8 cellular contexts compared by ENCODE assay signal in the genomic region with DNA sequence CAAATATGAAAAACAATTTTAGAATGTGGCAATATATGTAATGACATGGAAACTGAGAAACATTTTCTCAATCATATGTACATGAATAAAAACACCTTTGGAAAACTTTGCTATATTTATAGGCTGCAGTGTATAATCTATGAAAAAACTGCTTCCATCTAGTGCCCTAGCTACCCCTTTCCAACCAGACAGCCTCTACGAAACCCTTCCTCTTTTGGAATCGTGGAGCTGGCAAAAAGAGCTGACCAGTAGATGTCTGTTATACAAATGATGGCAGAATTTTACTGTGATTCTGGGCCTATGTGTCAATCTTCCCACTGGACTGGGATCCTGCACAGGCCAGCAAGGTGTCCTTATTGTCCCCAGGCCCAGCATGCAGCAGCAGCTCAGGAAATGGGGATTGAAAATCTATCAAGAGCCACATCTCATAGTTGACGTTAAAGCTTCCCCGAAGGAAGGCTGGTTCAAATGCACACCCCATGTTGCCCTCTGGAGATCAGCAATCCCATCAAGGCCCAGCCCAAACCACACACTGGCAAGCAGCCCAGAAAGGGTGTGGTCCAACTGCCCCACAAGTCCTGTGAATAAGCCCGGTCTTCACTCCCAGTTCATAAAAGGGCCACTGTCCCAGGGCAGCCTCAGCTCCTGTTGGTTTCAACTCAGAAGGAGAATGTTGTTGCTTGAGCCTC. TPM values are rescaled to one million over a fixed set of nuclear protein-coding genes. Genes with fewer than 3 reads are reported as not detected.
A peak's percentile ranks its signal among the peaks of the same experiment; 100 is the strongest.
DNase-seq lines count a peak whose midpoint lies in the region; ATAC-seq, FAIRE-seq and TF ChIP-seq lines count a peak whose summit lies in the region.

No MANE protein-coding gene starts in this region.

- TF ChIP-seq CTCF in SK-N-SH (IDR thresholded peaks at IDR 0.05) (no peak), gastroesophageal sphincter (IDR thresholded peaks at IDR 0.05) (no peak)

- DNase-seq in SKM-1 treated with dmso at 0.1 percent for 144 hours (lab: John Stamatoyannopoulos, UW; ENCODE audit: unreplicated experiment): peak; percentile 72
- DNase-seq in SKM-1 (lab: John Stamatoyannopoulos, UW; ENCODE audit: unreplicated experiment): no peak
- peak; percentile 55 for DNase-seq in SK-N-SH
- peak; percentile 57 to 96 (median 81) for DNase-seq in posterior cingulate gyrus
- DNase-seq in islet precursor cell: no peak
- DNase-seq in activated gamma-delta T cell (lab: John Stamatoyannopoulos, UW): no peak
- no peak for DNase-seq in GM19239 (ENCODE audit: insufficient read length, low spot score)

- CTCF ChIA-PET in SK-N-SH (lab: Yijun Ruan, JAX): interaction anchor here (0.9 to 2.3 kb wide), 5 partner anchors 14 to 718 kb away, joined by 3 to 21 read pairs (median 3); no protein-coding TSS in a partner anchor

- POLR2A ChIA-PET in SK-N-SH (lab: Yijun Ruan, JAX): no interaction called here

- no peaks in the 10 kb centered on the region for H3K9me2 ChIP-seq in SK-N-SH

- TF ChIP-seq EP300 in SK-N-SH (IDR thresholded peaks at IDR 0.05; ENCODE audit: borderline replicate concordance in 1 of 2, low read depth in 1 of 2, low read length in 1 of 2) (no peak), gastroesophageal sphincter (IDR thresholded peaks at IDR 0.05) (no peak)

- WGBS in SK-N-SH (ENCODE audit: low lambda C conversion rate): 41% methylated on average over 5 of the region's 5 CpGs
- WGBS in gastroesophageal sphincter (ENCODE audit: low coverage in 1 of 2), 2 donors: 23 to 25% methylated on average over 3 to 5 of the region's 5 CpGs

- H3K4me2 ChIP-seq in SK-N-SH: peak overlapping the region; percentile 31; the same call in 1 of the 2 replicates

- ATAC-seq in gastroesophageal sphincter: peak; percentile 81

- no peak for FAIRE-seq in GM19239 (lab: Jason Lieb, UNC)

- H3K9ac ChIP-seq in SK-N-SH: no peak overlapping the region

- H3K27ac ChIP-seq in SK-N-SH (ENCODE audit: low read depth in 2 of 2, low read length in 1 of 2): peak overlapping the region; percentile 15 to 48; a peak in 3 of 4 replicates
- peak overlapping the region in 3 of 4 donors; percentile 59 to 65 (median 60) for H3K27ac ChIP-seq in gastroesophageal sphincter

- no peaks in the 10 kb centered on the region for H3K27me3 ChIP-seq in SK-N-SH (ENCODE audit: insufficient read depth)
- H3K27me3 ChIP-seq in gastroesophageal sphincter: no peaks in the 10 kb centered on the region

- H3K4me3 ChIP-seq in SK-N-SH (ENCODE audit: low read depth in 2 of 2, low read length in 1 of 2): no peak overlapping the region; a peak in 1 of 4 replicates
- no peak overlapping the region for H3K4me3 ChIP-seq in gastroesophageal sphincter

- H3K79me2 ChIP-seq in SK-N-SH (ENCODE audit: insufficient read depth): no peaks in the 10 kb centered on the region

- H4K20me1 ChIP-seq in SK-N-SH (ENCODE audit: insufficient read depth): no peaks in the 10 kb centered on the region

- H3K4me1 ChIP-seq in SK-N-SH (ENCODE audit: control insufficient read depth in 1 of 2, insufficient read depth in 2 of 2, low read depth in 1 of 2, low read length in 1 of 2) (peaks cover 8 to 15% of the 10 kb centered on the region in 2 experiments; a peak in 3 of 4 replicates), gastroesophageal sphincter (peaks cover 0 to 34% (median 16%) of the 10 kb centered on the region in 3 donors)

- no peak for TF ChIP-seq RAD21 in SK-N-SH (IDR thresholded peaks at IDR 0.05; ENCODE audit: low read length)

- H2AFZ ChIP-seq in SK-N-SH (ENCODE audit: low read depth): peak overlapping the region; percentile 78

- H3F3A ChIP-seq in SK-N-SH (replicated peaks; ENCODE audit: insufficient read depth): peaks cover 4% of the 10 kb centered on the region

- intact Hi-C loops in posterior cingulate gyrus (cut with DNase I): no loop called here

- no peak for TF ChIP-seq POLR2A in gastroesophageal sphincter (IDR thresholded peaks at IDR 0.05)

- no peaks in the 10 kb centered on the region for H3K36me3 ChIP-seq in SK-N-SH (replicated peaks in 1 of 2; ENCODE audit: control insufficient read depth in 1 of 2, insufficient read depth in 2 of 2, low read length in 1 of 2)
- H3K36me3 ChIP-seq in gastroesophageal sphincter: no peaks in the 10 kb centered on the region

- H3K9me3 ChIP-seq in SK-N-SH: no peaks in the 10 kb centered on the region
- no peaks in the 10 kb centered on the region for H3K9me3 ChIP-seq in gastroesophageal sphincter

TF ChIP-seq in SK-N-SH, 30 proteins besides CTCF, POLR2A, EP300 and RAD21:
- TF ChIP-seq GATA2 (CRISPR knock-in tag; IDR thresholded peaks at IDR 0.05) (peak; percentile 43), MXI1 (IDR thresholded peaks at IDR 0.05; ENCODE audit: low read depth, low read length) (peak; percentile 44; the same call in 1 of the 2 replicates), FOXJ3 (CRISPR knock-in tag; IDR thresholded peaks at IDR 0.05) (0 out of 2 replicates have a peak, but pooled peaks have one; percentile 14), JUND (IDR thresholded peaks at IDR 0.05) (no peak), NFIC (IDR thresholded peaks at IDR 0.05; ENCODE audit: borderline replicate concordance) (peak; percentile 73)
- TF ChIP-seq, protein P1, sequence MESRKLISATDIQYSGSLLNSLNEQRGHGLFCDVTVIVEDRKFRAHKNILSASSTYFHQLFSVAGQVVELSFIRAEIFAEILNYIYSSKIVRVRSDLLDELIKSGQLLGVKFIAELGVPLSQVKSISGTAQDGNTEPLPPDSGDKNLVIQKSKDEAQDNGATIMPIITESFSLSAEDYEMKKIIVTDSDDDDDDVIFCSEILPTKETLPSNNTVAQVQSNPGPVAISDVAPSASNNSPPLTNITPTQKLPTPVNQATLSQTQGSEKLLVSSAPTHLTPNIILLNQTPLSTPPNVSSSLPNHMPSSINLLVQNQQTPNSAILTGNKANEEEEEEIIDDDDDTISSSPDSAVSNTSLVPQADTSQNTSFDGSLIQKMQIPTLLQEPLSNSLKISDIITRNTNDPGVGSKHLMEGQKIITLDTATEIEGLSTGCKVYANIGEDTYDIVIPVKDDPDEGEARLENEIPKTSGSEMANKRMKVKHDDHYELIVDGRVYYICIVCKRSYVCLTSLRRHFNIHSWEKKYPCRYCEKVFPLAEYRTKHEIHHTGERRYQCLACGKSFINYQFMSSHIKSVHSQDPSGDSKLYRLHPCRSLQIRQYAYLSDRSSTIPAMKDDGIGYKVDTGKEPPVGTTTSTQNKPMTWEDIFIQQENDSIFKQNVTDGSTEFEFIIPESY (IDR thresholded peaks at IDR 0.05; ENCODE audit: borderline replicate concordance, low read depth): no peak
- TF ChIP-seq, protein P2, sequence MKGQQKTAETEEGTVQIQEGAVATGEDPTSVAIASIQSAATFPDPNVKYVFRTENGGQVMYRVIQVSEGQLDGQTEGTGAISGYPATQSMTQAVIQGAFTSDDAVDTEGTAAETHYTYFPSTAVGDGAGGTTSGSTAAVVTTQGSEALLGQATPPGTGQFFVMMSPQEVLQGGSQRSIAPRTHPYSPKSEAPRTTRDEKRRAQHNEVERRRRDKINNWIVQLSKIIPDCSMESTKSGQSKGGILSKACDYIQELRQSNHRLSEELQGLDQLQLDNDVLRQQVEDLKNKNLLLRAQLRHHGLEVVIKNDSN (IDR thresholded peaks at IDR 0.05; ENCODE audit: borderline replicate concordance, low read depth): 0 out of 2 replicates have a peak, but pooled peaks have one; percentile 16

RNA-seq across cellular contexts. Expression of a gene that starts 8.9 kb away (rescaled TPM):
- 14.9 and 17.5 TPM in 2 replicates for polyA plus RNA-seq in SK-N-SH (2012; rRNA removed)
- 19.2 and 20.8 TPM in 2 replicates for polyA plus RNA-seq in SK-N-SH (2012; cell fraction: cytosol; rRNA removed)
- 6.8 and 10.6 TPM in 2 replicates for polyA plus RNA-seq in SK-N-SH (2012; cell fraction: nucleus; rRNA removed)
- total RNA-seq in gastroesophageal sphincter: 10 to 100 TPM; 58.8 to 78.3 (median 76.5) TPM

Comparison
In these comparisons a context has a peak if more than half of its experiments do, and no peak if none do; other contexts are left out.
1. DNase-seq: peak in SKM-1 treated with dmso at 0.1 percent for 144 hours (single experiment), SK-N-SH (single experiment) and posterior cingulate gyrus (10 of 10); none in SKM-1 (single experiment), islet precursor cell (single experiment), activated gamma-delta T cell (single experiment) and GM19239 (single experiment).